ENCODE assay signal across 11 cellular contexts in genomic region chr2:235045336-235045972, GRCh38.
DNase-seq lines count a peak whose midpoint lies in the region; ATAC-seq and TF ChIP-seq lines count a peak whose summit lies in the region.
"Had no signal": no experiment of that assay in that cellular context is flagged by ENCODE, and none has a peak within 500 bp of the region (broad histone marks: within the 10 kb centered on the region; RNA-seq: fewer than 3 reads in every experiment).

No MANE protein-coding gene starts in this region.

- DNase-seq in T-helper 2 cell treated with Interferon-gamma antibody and Interleukin-4, amounts not matched to agents 5 μg/mL and 100 μg/mL, for 36 hours (ENCODE audit: low spot score), result no peak
- DNase-seq in progenitor cell of endocrine pancreas (ENCODE audit: low spot score, unreplicated experiment), result no peak
- no peak for DNase-seq in activated CD4-positive, alpha-beta T cell treated with anti-CD3 and anti-CD28 coated beads for 4 hours
- no peak for DNase-seq in HEK293T (ENCODE audit: extremely low spot score)
- DNase-seq in ovary, result no peak
- DNase-seq: activated CD4-positive, alpha-beta T cell treated with anti-CD3 and anti-CD28 coated beads, Interleukin-2, amount 50 U/mL, for 1 hour; brain microvascular endothelial cell; HCEC 1CT; mesenchymal stem cell had no signal

- H3K9me3 ChIP-seq in ovary, result no peaks in the 10 kb centered on the region

- TF ChIP-seq POLR2A in ovary (IDR thresholded peaks at IDR 0.05), result no peak

- intact Hi-C loops in ovary (cut with DNase I), result no loop called here

- no peaks in the 10 kb centered on the region for H3K27me3 ChIP-seq in ovary
- H3K27me3 ChIP-seq: brain microvascular endothelial cell had no signal

- WGBS in ovary, 3 donors, result 86 to 88% (median 87%) methylated on average over 15 of the region's 15 CpGs

- peak; percentile 73 for ATAC-seq in GM18909 (IDR thresholded peaks at IDR 0.05; ENCODE audit: poor library complexity, unreplicated experiment)
- peak; percentile 73 for ATAC-seq in HG02981 (IDR thresholded peaks at IDR 0.05; ENCODE audit: unreplicated experiment)

- TF ChIP-seq EP300 in ovary (IDR thresholded peaks at IDR 0.05), result no peak

- POLR2A ChIA-PET in HEK293T (lab: Yijun Ruan, JAX), result no interaction called here

- no peak overlapping the region for H3K27ac ChIP-seq in ovary
- H3K27ac ChIP-seq: brain microvascular endothelial cell had no signal

- peaks cover 6% of the 10 kb centered on the region for H3K4me1 Mint-ChIP-seq in T-helper 2 cell treated with Interferon-gamma antibody and Interleukin-4, amounts not matched to agents 5 μg/mL and 100 μg/mL, for 36 hours (ENCODE audit: low read depth)
- peaks cover 1% of the 10 kb centered on the region for H3K4me1 Mint-ChIP-seq in progenitor cell of endocrine pancreas (ENCODE audit: low read depth)

- H3K27me3 Mint-ChIP-seq in T-helper 2 cell treated with Interferon-gamma antibody and Interleukin-4, amounts not matched to agents 5 μg/mL and 100 μg/mL, for 36 hours (ENCODE audit: low read depth), result peaks cover 2% of the 10 kb centered on the region
- no peaks in the 10 kb centered on the region for H3K27me3 Mint-ChIP-seq in progenitor cell of endocrine pancreas

- H3K4me1 ChIP-seq in ovary (ENCODE audit: insufficient read depth), result no peaks in the 10 kb centered on the region

- no peaks in the 10 kb centered on the region for H3K9me3 Mint-ChIP-seq in T-helper 2 cell treated with Interferon-gamma antibody and Interleukin-4, amounts not matched to agents 5 μg/mL and 100 μg/mL, for 36 hours
- no peaks in the 10 kb centered on the region for H3K9me3 Mint-ChIP-seq in progenitor cell of endocrine pancreas (ENCODE audit: low read depth)

- H3K36me3 Mint-ChIP-seq in T-helper 2 cell treated with Interferon-gamma antibody and Interleukin-4, amounts not matched to agents 5 μg/mL and 100 μg/mL, for 36 hours (ENCODE audit: low read depth), result no peaks in the 10 kb centered on the region
- H3K36me3 Mint-ChIP-seq in progenitor cell of endocrine pancreas (ENCODE audit: insufficient read depth), result peaks cover 46% of the 10 kb centered on the region

- no peak overlapping the region for H3K4me3 ChIP-seq in ovary

- H3K36me3 ChIP-seq in ovary, result no peaks in the 10 kb centered on the region

- no peak for TF ChIP-seq CTCF in progenitor cell of endocrine pancreas (IDR thresholded peaks at IDR 0.05; ENCODE audit: unreplicated experiment)
- no peak for TF ChIP-seq CTCF in ovary (IDR thresholded peaks at IDR 0.05)

- CTCF ChIA-PET in HEK293T (lab: Yijun Ruan, JAX), result no interaction called here

- peak overlapping the region; percentile 29 for H3K4me3 Mint-ChIP-seq in T-helper 2 cell treated with Interferon-gamma antibody and Interleukin-4, amounts not matched to agents 5 μg/mL and 100 μg/mL, for 36 hours
- no peak overlapping the region for H3K4me3 Mint-ChIP-seq in progenitor cell of endocrine pancreas (ENCODE audit: low read depth)

- no peak overlapping the region for H3K27ac Mint-ChIP-seq in T-helper 2 cell treated with Interferon-gamma antibody and Interleukin-4, amounts not matched to agents 5 μg/mL and 100 μg/mL, for 36 hours
- peak overlapping the region; percentile 49 for H3K27ac Mint-ChIP-seq in progenitor cell of endocrine pancreas

TF ChIP-seq in HEK293T, 16 proteins besides CTCF, POLR2A, EP300 and RAD21:
- no peak for TF ChIP-seq SP1 (IDR thresholded peaks at IDR 0.05)
- no peak for TF ChIP-seq HDGF (IDR thresholded peaks at IDR 0.05; ENCODE audit: borderline replicate concordance)
